Comparison of ENCODE assay signal across 22 cellular contexts in the genomic region with DNA sequence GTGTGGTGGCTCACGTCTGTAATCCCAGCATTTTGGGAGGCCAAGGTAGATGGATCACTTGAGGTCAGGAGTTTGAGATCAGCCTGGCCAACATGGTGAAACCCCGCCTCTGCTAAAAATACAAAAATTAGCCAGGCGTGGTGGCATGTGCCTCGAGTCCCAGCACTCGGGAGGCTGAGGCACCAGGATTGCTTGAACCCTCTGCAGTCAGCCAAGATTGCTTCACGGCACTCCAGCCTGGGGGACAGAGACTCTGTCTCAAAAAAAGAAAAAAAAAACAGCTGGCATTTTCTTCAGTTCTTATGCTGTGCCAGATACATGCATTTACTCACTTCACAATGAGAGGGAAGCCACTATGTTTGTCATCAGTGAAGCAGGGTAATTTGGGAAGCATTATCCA. TPM values are rescaled to one million over a fixed set of nuclear protein-coding genes. Genes with fewer than 3 reads are reported as not detected.
"Had no signal": no experiment of that assay in that cellular context is flagged by ENCODE, and none has a peak within 500 bp of the region (broad histone marks: within the 10 kb centered on the region; RNA-seq: fewer than 3 reads in every experiment).

No MANE protein-coding gene starts in this region.

RNA-seq across cellular contexts. Expression of a gene that starts 22.9 kb away (rescaled TPM):
- total RNA-seq: endothelial cell of umbilical vein, epithelial cell of proximal tubule, esophagus muscularis mucosa, fibroblast of lung, foreskin keratinocyte, heart left ventricle, mammary epithelial cell, mononuclear cell, natural killer cell, ovary, right lobe of liver, smooth muscle cell, tibial nerve had no signal
- polyA plus RNA-seq: endothelial cell of umbilical vein, fibroblast of lung, foreskin keratinocyte, heart left ventricle, neural cell, ovary, smooth muscle cell had no signal

RNA-seq across cellular contexts. Expression of a gene that starts 58.2 kb away (rescaled TPM):
- total RNA-seq: cerebellum, endothelial cell of umbilical vein, epithelial cell of proximal tubule, esophagus muscularis mucosa, fibroblast of lung, foreskin keratinocyte, gastroesophageal sphincter, heart left ventricle, mammary epithelial cell, mesenteric fat pad, mononuclear cell, natural killer cell, occipital lobe, ovary, smooth muscle cell, stomach, subcutaneous adipose tissue, testis, tibial nerve, upper lobe of left lung had no signal
- polyA plus RNA-seq: endothelial cell of umbilical vein, fibroblast of lung, heart left ventricle, neural cell, ovary, smooth muscle cell, stomach had no signal
